Comparison of ENCODE assay signal across 32 cellular contexts in genomic region chr15:74335396-74335795, GRCh38. TPM values are rescaled to one million over a fixed set of nuclear protein-coding genes. Genes with fewer than 3 reads are reported as not detected.
DNase-seq lines count a peak whose midpoint lies in the region; ATAC-seq, FAIRE-seq and TF ChIP-seq lines count a peak whose summit lies in the region.
"Had no signal": no experiment of that assay in that cellular context is flagged by ENCODE, and none has a peak within 500 bp of the region (broad histone marks: within the 10 kb centered on the region; RNA-seq: fewer than 3 reads in every experiment).

No MANE protein-coding gene starts in this region.

- H3K27ac ChIP-seq in kidney (ENCODE audit: low read depth in 2 of 2, low read length in 2 of 2) (no peak overlapping the region), neuronal stem cell (replicated peaks; ENCODE audit: low read length) (no peak overlapping the region), sigmoid colon (no peak overlapping the region)
- H3K27ac ChIP-seq: BLaER1 had no signal

- no peak overlapping the region for H2BK15ac ChIP-seq in neuronal stem cell (ENCODE audit: low read length)

- H3K9me3 Mint-ChIP-seq in chondrocyte (ENCODE audit: low read depth), result no peaks in the 10 kb centered on the region
- H3K9me3 Mint-ChIP-seq: CD4-positive, alpha-beta memory T cell; CD8-positive, alpha-beta memory T cell had no signal

- no peak overlapping the region for H2AFZ ChIP-seq in neuronal stem cell (ENCODE audit: low read length)

- no peak for FAIRE-seq in kidney (lab: Jason Lieb, UNC)
- FAIRE-seq: A204.1, GM12878, GM12892, GM18507, GM19239 had no signal

- WGBS in neuronal stem cell (ENCODE audit: extremely low coverage in 2 of 2, insufficient read length in 2 of 2, insufficient replicate concordance in 1 of 2), 2 donors, result no CpG with 5 or more reads among the region's 8 CpGs
- WGBS in sigmoid colon, 2 donors, result 89 to 90% methylated on average over 8 of the region's 8 CpGs

- ATAC-seq in HG03460 (IDR thresholded peaks at IDR 0.05; ENCODE audit: unreplicated experiment), result no peak
- no peak for ATAC-seq in GM18907 (IDR thresholded peaks at IDR 0.05; ENCODE audit: unreplicated experiment)
- ATAC-seq: GM12878 had no signal

- TF ChIP-seq EP300 in sigmoid colon (IDR thresholded peaks at IDR 0.05), result no peak

- H3K4me3 Mint-ChIP-seq in chondrocyte (ENCODE audit: unreplicated experiment), result no peak overlapping the region
- H3K4me3 Mint-ChIP-seq: CD14-positive monocyte; CD4-positive, alpha-beta memory T cell; CD4-positive, CD25-positive, alpha-beta regulatory T cell; CD8-positive, alpha-beta memory T cell had no signal

- no peak for TF ChIP-seq CTCF in chondrocyte (IDR thresholded peaks at IDR 0.05)
- TF ChIP-seq CTCF in kidney (IDR thresholded peaks at IDR 0.05; ENCODE audit: borderline replicate concordance, extremely low read depth, insufficient read depth), result no peak
- no peak for TF ChIP-seq CTCF in sigmoid colon (IDR thresholded peaks at IDR 0.05)

- H3K4ac ChIP-seq in neuronal stem cell (ENCODE audit: low read length), result no peak overlapping the region

- no peak overlapping the region for H4K91ac ChIP-seq in neuronal stem cell (ENCODE audit: low read depth, low read length, poor library complexity)

- H3K9ac ChIP-seq in kidney (ENCODE audit: low read length in 2 of 2), result no peak overlapping the region
- no peak overlapping the region for H3K9ac ChIP-seq in neuronal stem cell (ENCODE audit: low read depth, low read length, poor library complexity)
- H3K9ac ChIP-seq: BLaER1 had no signal

- no peak overlapping the region for H2BK12ac ChIP-seq in neuronal stem cell (ENCODE audit: low read length)

- peaks cover 2% of the 10 kb centered on the region for H3K36me3 Mint-ChIP-seq in chondrocyte (ENCODE audit: low read depth)
- H3K36me3 Mint-ChIP-seq: CD14-positive monocyte; CD4-positive, alpha-beta memory T cell; CD4-positive, CD25-positive, alpha-beta regulatory T cell; CD8-positive, alpha-beta memory T cell had no signal

- H3K4me1 ChIP-seq in kidney (ENCODE audit: control insufficient read depth in 1 of 2, insufficient read depth in 1 of 2, low read depth in 1 of 2, low read length in 2 of 2) (no peaks in the 10 kb centered on the region), neuronal stem cell (ENCODE audit: control insufficient read depth in 2 of 2, insufficient read depth in 1 of 2, low read depth in 1 of 2, low read length in 2 of 2) (no peaks in the 10 kb centered on the region), sigmoid colon (no peaks in the 10 kb centered on the region)
- H3K4me1 ChIP-seq: BE2C, BLaER1 had no signal

- no peak overlapping the region for H3K4me3 ChIP-seq in kidney (ENCODE audit: low read length in 2 of 2)
- H3K4me3 ChIP-seq in neuronal stem cell (ENCODE audit: low read length in 2 of 2), result no peak overlapping the region
- H3K4me3 ChIP-seq in sigmoid colon, result no peak overlapping the region
- H3K4me3 ChIP-seq: BLaER1, GM12878 had no signal

- no peak overlapping the region for H3K23ac ChIP-seq in neuronal stem cell (ENCODE audit: low read depth, low read length, poor library complexity)

- H3K9me3 ChIP-seq in kidney (ENCODE audit: control insufficient read depth in 1 of 2, low read length in 2 of 2) (no peaks in the 10 kb centered on the region), neuronal stem cell (replicated peaks in 1 of 2; ENCODE audit: control insufficient read depth in 2 of 2, insufficient read depth in 1 of 2, low read depth in 1 of 2, low read length in 2 of 2) (peaks cover 0 to 5% of the 10 kb centered on the region in 2 donors), sigmoid colon (no peaks in the 10 kb centered on the region)
- H3K9me3 ChIP-seq: BE2C had no signal

- DNase-seq in chondrocyte (ENCODE audit: low spot score) (peak; percentile 66), kidney (peak; percentile 18), neuronal stem cell (ENCODE audit: low spot score) (no peak), sigmoid colon (peak; percentile 47), NCI-H82 treated with DMSO at 0.1 percent for 48 hours (lab: John Stamatoyannopoulos, UW; ENCODE audit: unreplicated experiment) (no peak), SHP77 (lab: John Stamatoyannopoulos, UW) (no peak)
- DNase-seq: 8988T; ACHN; BE2C; C1 segment of cervical spinal cord; CD4-positive, alpha-beta memory T cell; CD4-positive, CD25-positive, alpha-beta regulatory T cell; CD8-positive, alpha-beta memory T cell; COR-L47; DMS 273 treated with DMSO at 0.1 percent for 48 hours; DMS153; DMS53; DMS79; DND-41; EL; GDM1 had no signal

- peaks cover 3% of the 10 kb centered on the region for H3K4me1 Mint-ChIP-seq in chondrocyte (ENCODE audit: low read depth)
- H3K4me1 Mint-ChIP-seq: CD4-positive, alpha-beta memory T cell; CD4-positive, CD25-positive, alpha-beta regulatory T cell; CD8-positive, alpha-beta memory T cell had no signal

- peak overlapping the region; percentile 43 for H2AK5ac ChIP-seq in neuronal stem cell (ENCODE audit: low read depth, low read length)

- H3K27me3 Mint-ChIP-seq in chondrocyte (ENCODE audit: low read depth), result peaks cover 2% of the 10 kb centered on the region
- H3K27me3 Mint-ChIP-seq: CD4-positive, alpha-beta memory T cell had no signal

- H3K18ac ChIP-seq in neuronal stem cell (ENCODE audit: low read length), result no peak overlapping the region

- no peak overlapping the region for H3K27ac Mint-ChIP-seq in chondrocyte (ENCODE audit: unreplicated experiment)
- H3K27ac Mint-ChIP-seq: CD14-positive monocyte; CD4-positive, alpha-beta memory T cell; CD8-positive, alpha-beta memory T cell had no signal

- no peak overlapping the region for H4K8ac ChIP-seq in neuronal stem cell (ENCODE audit: low read depth, low read length)

- peaks cover under 1% of the 10 kb centered on the region for H3K79me1 ChIP-seq in neuronal stem cell (ENCODE audit: low read depth, low read length)

- intact Hi-C loops in kidney (cut with DNase I) (no loop called here), sigmoid colon (cut with DNase I) (no loop called here)

- peaks cover 0 to 22% (median 0%) of the 10 kb centered on the region in 3 experiments for H3K27me3 ChIP-seq in neuronal stem cell (ENCODE audit: control insufficient read depth in 3 of 3, insufficient read depth in 3 of 3, low read depth in 1 of 3, low read length in 3 of 3)
- H3K27me3 ChIP-seq in sigmoid colon, result no peaks in the 10 kb centered on the region
- H3K27me3 ChIP-seq: BE2C, BLaER1 had no signal

- no peak for TF ChIP-seq POLR2A in sigmoid colon (IDR thresholded peaks at IDR 0.05)

- no peak overlapping the region for H3K14ac ChIP-seq in neuronal stem cell (ENCODE audit: low read length)

- no peak overlapping the region for H2BK120ac ChIP-seq in neuronal stem cell (ENCODE audit: low read depth, low read length)

- no peak overlapping the region for H3K4me2 ChIP-seq in neuronal stem cell (ENCODE audit: insufficient read depth, low read length, poor library complexity, severe bottlenecking)
- H3K4me2 ChIP-seq: BLaER1 had no signal

- no peak overlapping the region for H2BK5ac ChIP-seq in neuronal stem cell (ENCODE audit: low read length)

- H3K36me3 ChIP-seq in kidney (ENCODE audit: control insufficient read depth in 1 of 2, insufficient read depth in 2 of 2, low read length in 2 of 2) (no peaks in the 10 kb centered on the region), neuronal stem cell (replicated peaks in 1 of 2; ENCODE audit: control insufficient read depth in 2 of 2, insufficient read depth in 2 of 2, low read length in 2 of 2) (no peaks in the 10 kb centered on the region), sigmoid colon (no peaks in the 10 kb centered on the region)
- H3K36me3 ChIP-seq: BE2C, BLaER1 had no signal

RNA-seq across cellular contexts. Expression of gene CYP11A1, which starts 32.0 kb away (rescaled TPM):
- total RNA-seq in chondrocyte, result 0.32 to 0.54 TPM in 2 of 3 replicates, not detected in the other
- total RNA-seq in kidney, result 0.13 TPM
- 2.7 TPM for polyA plus RNA-seq in kidney (ENCODE audit: insufficient read depth, low read depth, low replicate concordance)
- polyA plus RNA-seq in neuronal stem cell (2013, experiment 1 of 2), result 0.77 TPM
- polyA plus RNA-seq in neuronal stem cell (2013, experiment 2 of 2), result 0.80 TPM
- total RNA-seq in sigmoid colon, result 1 to 10 TPM in 1 of 4 donors, under 1 TPM in 2, not detected in 1; 0.36 to 1.7 (median 0.49) TPM
- polyA plus RNA-seq in sigmoid colon, result 1 to 10 TPM in 1 of 3 donors, under 1 TPM in 1, not detected in 1; 0.22 to 1.2 TPM
- total RNA-seq: A673; CD4-positive, alpha-beta memory T cell; CD4-positive, CD25-positive, alpha-beta regulatory T cell; CD8-positive, alpha-beta memory T cell; G401 had no signal
- polyA plus RNA-seq: CD14-positive monocyte; CD4-positive, alpha-beta memory T cell; CD4-positive, CD25-positive, alpha-beta regulatory T cell; CD8-positive, alpha-beta memory T cell had no signal

Comparison
In these comparisons a context has a peak if more than half of its experiments do, and no peak if none do; other contexts are left out.
1. DNase-seq: peak in chondrocyte (single experiment), kidney (single experiment) and sigmoid colon (single experiment); none in neuronal stem cell (single experiment), NCI-H82 treated with DMSO at 0.1 percent for 48 hours (single experiment) and SHP77 (0 of 2).